1 cellular context compared by ENCODE assay signal in the genomic region with DNA sequence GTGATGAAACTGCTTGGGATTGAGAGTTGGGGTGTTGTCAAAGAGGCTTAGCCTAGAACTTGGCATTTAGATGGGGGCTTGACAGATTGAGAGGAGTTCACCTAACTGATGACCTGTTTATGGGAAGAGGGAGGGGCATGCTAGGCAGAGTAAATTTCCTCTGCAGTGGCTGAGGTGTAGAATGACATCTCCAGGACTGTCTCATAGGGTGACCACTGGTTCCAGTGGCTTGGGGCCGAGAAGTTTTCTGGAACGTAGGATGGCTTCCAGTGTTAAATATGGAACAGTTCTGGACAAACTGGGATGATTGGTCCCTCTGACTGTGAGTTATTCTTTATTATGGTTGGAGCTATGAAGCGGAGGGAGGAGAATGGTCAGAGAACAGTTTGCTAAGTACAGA.
TF ChIP-seq lines count a peak whose summit lies in the region.

No MANE protein-coding gene starts in this region.

TF ChIP-seq in GM23338, 12 proteins besides CTCF, POLR2A, EP300 and RAD21 (continued from another document):
- TF ChIP-seq, protein P1, sequence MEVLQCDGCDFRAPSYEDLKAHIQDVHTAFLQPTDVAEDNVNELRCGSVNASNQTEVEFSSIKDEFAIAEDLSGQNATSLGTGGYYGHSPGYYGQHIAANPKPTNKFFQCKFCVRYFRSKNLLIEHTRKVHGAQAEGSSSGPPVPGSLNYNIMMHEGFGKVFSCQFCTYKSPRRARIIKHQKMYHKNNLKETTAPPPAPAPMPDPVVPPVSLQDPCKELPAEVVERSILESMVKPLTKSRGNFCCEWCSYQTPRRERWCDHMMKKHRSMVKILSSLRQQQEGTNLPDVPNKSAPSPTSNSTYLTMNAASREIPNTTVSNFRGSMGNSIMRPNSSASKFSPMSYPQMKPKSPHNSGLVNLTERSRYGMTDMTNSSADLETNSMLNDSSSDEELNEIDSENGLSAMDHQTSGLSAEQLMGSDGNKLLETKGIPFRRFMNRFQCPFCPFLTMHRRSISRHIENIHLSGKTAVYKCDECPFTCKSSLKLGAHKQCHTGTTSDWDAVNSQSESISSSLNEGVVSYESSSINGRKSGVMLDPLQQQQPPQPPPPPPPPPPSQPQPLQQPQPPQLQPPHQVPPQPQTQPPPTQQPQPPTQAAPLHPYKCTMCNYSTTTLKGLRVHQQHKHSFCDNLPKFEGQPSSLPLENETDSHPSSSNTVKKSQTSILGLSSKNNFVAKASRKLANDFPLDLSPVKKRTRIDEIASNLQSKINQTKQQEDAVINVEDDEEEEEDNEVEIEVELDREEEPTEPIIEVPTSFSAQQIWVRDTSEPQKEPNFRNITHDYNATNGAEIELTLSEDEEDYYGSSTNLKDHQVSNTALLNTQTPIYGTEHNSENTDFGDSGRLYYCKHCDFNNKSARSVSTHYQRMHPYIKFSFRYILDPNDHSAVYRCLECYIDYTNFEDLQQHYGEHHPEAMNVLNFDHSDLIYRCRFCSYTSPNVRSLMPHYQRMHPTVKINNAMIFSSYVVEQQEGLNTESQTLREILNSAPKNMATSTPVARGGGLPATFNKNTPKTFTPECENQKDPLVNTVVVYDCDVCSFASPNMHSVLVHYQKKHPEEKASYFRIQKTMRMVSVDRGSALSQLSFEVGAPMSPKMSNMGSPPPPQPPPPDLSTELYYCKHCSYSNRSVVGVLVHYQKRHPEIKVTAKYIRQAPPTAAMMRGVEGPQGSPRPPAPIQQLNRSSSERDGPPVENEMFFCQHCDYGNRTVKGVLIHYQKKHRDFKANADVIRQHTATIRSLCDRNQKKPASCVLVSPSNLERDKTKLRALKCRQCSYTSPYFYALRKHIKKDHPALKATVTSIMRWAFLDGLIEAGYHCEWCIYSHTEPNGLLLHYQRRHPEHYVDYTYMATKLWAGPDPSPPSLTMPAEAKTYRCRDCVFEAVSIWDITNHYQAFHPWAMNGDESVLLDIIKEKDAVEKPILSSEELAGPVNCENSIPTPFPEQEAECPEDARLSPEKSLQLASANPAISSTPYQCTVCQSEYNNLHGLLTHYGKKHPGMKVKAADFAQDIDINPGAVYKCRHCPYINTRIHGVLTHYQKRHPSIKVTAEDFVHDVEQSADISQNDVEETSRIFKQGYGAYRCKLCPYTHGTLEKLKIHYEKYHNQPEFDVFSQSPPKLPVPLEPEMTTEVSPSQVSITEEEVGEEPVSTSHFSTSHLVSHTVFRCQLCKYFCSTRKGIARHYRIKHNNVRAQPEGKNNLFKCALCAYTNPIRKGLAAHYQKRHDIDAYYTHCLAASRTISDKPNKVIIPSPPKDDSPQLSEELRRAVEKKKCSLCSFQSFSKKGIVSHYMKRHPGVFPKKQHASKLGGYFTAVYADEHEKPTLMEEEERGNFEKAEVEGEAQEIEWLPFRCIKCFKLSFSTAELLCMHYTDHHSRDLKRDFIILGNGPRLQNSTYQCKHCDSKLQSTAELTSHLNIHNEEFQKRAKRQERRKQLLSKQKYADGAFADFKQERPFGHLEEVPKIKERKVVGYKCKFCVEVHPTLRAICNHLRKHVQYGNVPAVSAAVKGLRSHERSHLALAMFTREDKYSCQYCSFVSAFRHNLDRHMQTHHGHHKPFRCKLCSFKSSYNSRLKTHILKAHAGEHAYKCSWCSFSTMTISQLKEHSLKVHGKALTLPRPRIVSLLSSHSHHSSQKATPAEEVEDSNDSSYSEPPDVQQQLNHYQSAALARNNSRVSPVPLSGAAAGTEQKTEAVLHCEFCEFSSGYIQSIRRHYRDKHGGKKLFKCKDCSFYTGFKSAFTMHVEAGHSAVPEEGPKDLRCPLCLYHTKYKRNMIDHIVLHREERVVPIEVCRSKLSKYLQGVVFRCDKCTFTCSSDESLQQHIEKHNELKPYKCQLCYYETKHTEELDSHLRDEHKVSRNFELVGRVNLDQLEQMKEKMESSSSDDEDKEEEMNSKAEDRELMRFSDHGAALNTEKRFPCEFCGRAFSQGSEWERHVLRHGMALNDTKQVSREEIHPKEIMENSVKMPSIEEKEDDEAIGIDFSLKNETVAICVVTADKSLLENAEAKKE (CRISPR knock-in tag; IDR thresholded peaks at IDR 0.05) = no peak
- no peak for TF ChIP-seq CREB1 (CRISPR knock-in tag; IDR thresholded peaks at IDR 0.05; ENCODE audit: low read depth)
- no peak for TF ChIP-seq EZH2phosphoT487 (IDR thresholded peaks at IDR 0.05; ENCODE audit: unreplicated experiment)
- no peak for TF ChIP-seq ZNF114 (CRISPR knock-in tag; IDR thresholded peaks at IDR 0.05)
- TF ChIP-seq, protein P2, sequence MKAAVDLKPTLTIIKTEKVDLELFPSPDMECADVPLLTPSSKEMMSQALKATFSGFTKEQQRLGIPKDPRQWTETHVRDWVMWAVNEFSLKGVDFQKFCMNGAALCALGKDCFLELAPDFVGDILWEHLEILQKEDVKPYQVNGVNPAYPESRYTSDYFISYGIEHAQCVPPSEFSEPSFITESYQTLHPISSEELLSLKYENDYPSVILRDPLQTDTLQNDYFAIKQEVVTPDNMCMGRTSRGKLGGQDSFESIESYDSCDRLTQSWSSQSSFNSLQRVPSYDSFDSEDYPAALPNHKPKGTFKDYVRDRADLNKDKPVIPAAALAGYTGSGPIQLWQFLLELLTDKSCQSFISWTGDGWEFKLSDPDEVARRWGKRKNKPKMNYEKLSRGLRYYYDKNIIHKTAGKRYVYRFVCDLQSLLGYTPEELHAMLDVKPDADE (IDR thresholded peaks at IDR 0.05) = no peak
- TF ChIP-seq POLR2AphosphoS5 (IDR thresholded peaks at IDR 0.05; ENCODE audit: low read depth) = no peak
- no peak for TF ChIP-seq JUNB (IDR thresholded peaks at IDR 0.05; ENCODE audit: unreplicated experiment)
